In the genomic region with DNA sequence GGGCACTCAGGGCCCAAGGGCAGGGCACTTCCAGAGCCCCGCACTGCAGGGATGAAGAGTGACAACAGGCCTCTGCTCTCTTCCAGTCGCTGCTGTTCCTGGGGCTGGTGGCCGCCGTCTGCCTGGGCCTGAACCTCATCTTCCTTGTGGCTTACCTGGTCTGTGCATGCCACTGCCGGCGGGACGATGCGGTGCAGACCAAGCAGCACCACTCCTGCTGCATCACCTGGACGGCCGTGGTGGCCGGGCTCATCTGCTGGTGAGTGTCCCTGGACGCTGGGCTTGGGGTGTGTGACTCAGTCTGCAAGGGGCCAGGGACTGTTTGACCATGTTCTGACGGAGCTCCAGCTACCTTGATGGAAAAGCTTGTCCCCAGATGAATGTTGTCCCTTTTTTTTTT, we compare ENCODE assay signal across 39 cellular contexts. TPM values are rescaled to one million over a fixed set of nuclear protein-coding genes. Genes with fewer than 3 reads are reported as not detected.
"Had no signal": no experiment of that assay in that cellular context is flagged by ENCODE, and none has a peak within 500 bp of the region (broad histone marks: within the 10 kb centered on the region; RNA-seq: fewer than 3 reads in every experiment).

No MANE protein-coding gene starts in this region.

- H3K4me2 ChIP-seq: KMS-11 had no signal

- DNase-seq: Karpas-422, Kasumi-1, KBM-7, KG1, MG63, MM.1S, MV-4-11, NCI-H1048, NCI-H1092, NCI-H1092 treated with DMSO at 0.1 percent for 48 hours, NCI-H1105, NCI-H1105 treated with DMSO at 0.1 percent for 48 hours, NCI-H1417, NCI-H1417 treated with DMSO at 0.1 percent for 48 hours, NCI-H1436, NCI-H1436 treated with DMSO at 0.1 percent for 48 hours, NCI-H146, NCI-H1694, NCI-H1694 treated with DMSO at 0.1 percent for 48 hours, NCI-H187, NCI-H187 treated with DMSO at 0.1 percent for 48 hours, NCI-H1930, NCI-H2029, NCI-H2029 treated with DMSO at 0.1 percent for 48 hours, NCI-H2081, NCI-H2081 treated with DMSO at 0.1 percent for 48 hours, NCI-H2107, NCI-H2171, NCI-H2171 treated with DMSO at 0.1 percent for 48 hours, NCI-H2227 treated with DMSO at 0.1 percent for 48 hours, NCI-H226, NCI-H345, NCI-H446, NCI-H446 treated with DMSO at 0.1 percent for 48 hours had no signal

- H3K9ac ChIP-seq: KMS-11 had no signal

- H3K36me3 ChIP-seq: MG63 had no signal

- H3K27me3 ChIP-seq: MG63 had no signal

- H3K27ac ChIP-seq: KMS-11 had no signal

- H3K9me3 ChIP-seq: MG63 had no signal

- H3K4me3 ChIP-seq: MG63 had no signal

RNA-seq across cellular contexts. Expression of a gene that starts 51.6 kb away (rescaled TPM):
- total RNA-seq: LHCN-M2, M059J, MCF 10A, NCI-H460 had no signal
